In the genomic region with DNA sequence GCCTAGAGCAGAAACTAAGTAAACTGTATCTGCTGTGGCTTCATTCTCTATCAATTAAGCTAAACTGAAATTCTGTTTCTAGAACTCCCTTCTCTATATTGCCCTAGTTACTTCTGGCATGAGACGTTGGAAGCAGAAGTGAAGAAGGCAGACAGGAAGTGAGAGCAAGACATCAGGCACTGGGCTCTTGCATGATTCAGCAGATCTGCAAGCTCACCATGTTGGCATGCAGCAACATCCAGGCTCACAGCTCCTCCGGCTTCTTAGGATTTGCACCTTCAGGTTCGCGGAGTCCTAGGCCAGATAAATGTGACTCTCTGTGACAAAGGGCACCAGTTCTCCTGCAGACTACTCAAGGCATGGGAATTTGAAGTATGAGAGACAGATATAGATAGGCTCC, we compare ENCODE assay signal across 11 cellular contexts.
DNase-seq lines count a peak whose midpoint lies in the region; ATAC-seq, FAIRE-seq and TF ChIP-seq lines count a peak whose summit lies in the region.
"Had no signal": no experiment of that assay in that cellular context is flagged by ENCODE, and none has a peak within 500 bp of the region (broad histone marks: within the 10 kb centered on the region; RNA-seq: fewer than 3 reads in every experiment).

No MANE protein-coding gene starts in this region.

- H3K4me1 ChIP-seq in BLaER1 (peaks cover 5% of the 10 kb centered on the region), HepG2 (ENCODE audit: insufficient read depth, low read length) (no peaks in the 10 kb centered on the region)

- no peak overlapping the region for H2AFZ ChIP-seq in HepG2 (ENCODE audit: low read length)

- TF ChIP-seq POLR2A in HepG2 (IDR thresholded peaks at IDR 0.05; ENCODE audit: insufficient read depth in 1 of 2, low read depth in 2 of 2, low read length in 2 of 2) = no peak

- H3K9me3 ChIP-seq in BLaER1 (no peaks in the 10 kb centered on the region), HepG2 (ENCODE audit: low read length) (peaks cover 5% of the 10 kb centered on the region; the same call in 1 of the 2 replicates)

- ATAC-seq in HG03432 (IDR thresholded peaks at IDR 0.05; ENCODE audit: unreplicated experiment) = peak; percentile 79
- no peak for ATAC-seq in HepG2
- ATAC-seq in naive thymus-derived CD8-positive, alpha-beta T cell = no peak

- H3K9ac ChIP-seq in BLaER1 (no peak overlapping the region), HepG2 (ENCODE audit: insufficient read depth, low read depth, low read length) (no peak overlapping the region)

- CTCF ChIA-PET in HepG2 (lab: Yijun Ruan, JAX; ENCODE audit: low intra/inter-chr PET ratio, low total read pairs) = no interaction called here
- CTCF ChIA-PET in HEK293T (lab: Yijun Ruan, JAX) = no interaction called here

- TF ChIP-seq RAD21 in HepG2 (CRISPR knock-in tag; IDR thresholded peaks at IDR 0.05) = no peak

- no peak overlapping the region for H3K27ac Mint-ChIP-seq in naive thymus-derived CD8-positive, alpha-beta T cell
- H3K27ac Mint-ChIP-seq: brain had no signal

- H3K4me3 ChIP-seq in BLaER1 (no peak overlapping the region), HepG2 (replicated peaks in 1 of 3; ENCODE audit: insufficient read depth in 1 of 3, low read depth in 2 of 3, low read length in 3 of 3) (no peak overlapping the region)

- H3K4me1 Mint-ChIP-seq in naive thymus-derived CD8-positive, alpha-beta T cell = no peaks in the 10 kb centered on the region

- TF ChIP-seq EP300 in HepG2 (IDR thresholded peaks at IDR 0.05; ENCODE audit: low read depth in 2 of 2, low read length in 2 of 2) (no peak), HepG2 (CRISPR knock-in tag; IDR thresholded peaks at IDR 0.05; ENCODE audit: borderline replicate concordance) (no peak)

- H3K4me3 Mint-ChIP-seq in naive thymus-derived CD8-positive, alpha-beta T cell = no peak overlapping the region
- H3K4me3 Mint-ChIP-seq: brain had no signal

- POLR2A ChIA-PET in HepG2 (lab: Yijun Ruan, JAX) = no interaction called here
- POLR2A ChIA-PET in naive thymus-derived CD8-positive, alpha-beta T cell (lab: Charles Lee) = no interaction called here
- POLR2A ChIA-PET in HEK293T (lab: Yijun Ruan, JAX) = no interaction called here

- DNase-seq in UCSD-AML1 (lab: John Stamatoyannopoulos, UW; ENCODE audit: unreplicated experiment) (peak; percentile 11), HepG2 (ENCODE audit: low spot score) (no peak), NCI-H1694 (lab: John Stamatoyannopoulos, UW) (no peak), HEK293T (ENCODE audit: extremely low spot score) (no peak), NCI-H69 (lab: John Stamatoyannopoulos, UW) (no peak)
- DNase-seq in naive thymus-derived CD8-positive, alpha-beta T cell = no peak
- DNase-seq: activated CD8-positive, alpha-beta memory T cell treated with anti-CD3 and anti-CD28 coated beads for 24 hours; NK-92 treated with Interleukin-12 subunit alpha and Interleukin-12 subunit beta, amount 100 ng/mL, for 24 hours had no signal

- no peaks in the 10 kb centered on the region for H3K79me2 ChIP-seq in HepG2 (ENCODE audit: insufficient read depth, low read length)

- FAIRE-seq in HepG2 (lab: Jason Lieb, UNC) = no peak

- in situ Hi-C loops in HepG2 (cut with HindIII; ENCODE audit: extremely low pct_ligation_motif_present, low pct_unique_long_range_greater_than_20kb) = loop anchor here (25.0 kb wide), 1 partner anchor 101 kb away; no protein-coding TSS in a partner anchor

- H3K27ac ChIP-seq in BLaER1 = no peak overlapping the region
- H3K27ac ChIP-seq in HepG2 (ENCODE audit: extremely low read length, insufficient read depth, low read length) = no peak overlapping the region

- intact Hi-C loops in HepG2 (cut with micrococcal nuclease; ENCODE audit: unreplicated experiment) = no loop called here

- H3K4me2 ChIP-seq in BLaER1 (peak overlapping the region; percentile 10; the same call in 1 of the 2 replicates), HepG2 (ENCODE audit: low read depth, low read length) (no peak overlapping the region)

- peaks cover 0 to 29% (median 11%) of the 10 kb centered on the region in 9 donors for H3K9me3 Mint-ChIP-seq in naive thymus-derived CD8-positive, alpha-beta T cell

- no peaks in the 10 kb centered on the region for H3K27me3 ChIP-seq in BLaER1
- no peaks in the 10 kb centered on the region for H3K27me3 ChIP-seq in HepG2 (ENCODE audit: control insufficient read depth in 1 of 2, insufficient read depth in 2 of 2, low read length in 2 of 2)

- peaks cover 0 to 5% (median 0%) of the 10 kb centered on the region in 3 donors for H3K36me3 Mint-ChIP-seq in naive thymus-derived CD8-positive, alpha-beta T cell
- H3K36me3 Mint-ChIP-seq: brain had no signal

- no peaks in the 10 kb centered on the region for H3K36me3 ChIP-seq in BLaER1
- no peaks in the 10 kb centered on the region for H3K36me3 ChIP-seq in HepG2 (replicated peaks in 1 of 2; ENCODE audit: control insufficient read depth in 1 of 2, insufficient read depth in 2 of 2, low read length in 2 of 2)

- no peak for TF ChIP-seq CTCF in HepG2 (CRISPR knock-in tag; IDR thresholded peaks at IDR 0.05)

- no peaks in the 10 kb centered on the region for H3K27me3 Mint-ChIP-seq in naive thymus-derived CD8-positive, alpha-beta T cell
- H3K27me3 Mint-ChIP-seq: brain had no signal

- H4K20me1 ChIP-seq in BLaER1 = no peaks in the 10 kb centered on the region
- no peaks in the 10 kb centered on the region for H4K20me1 ChIP-seq in HepG2 (ENCODE audit: insufficient read depth, low read length)

- no TSS peak for BruUV-seq in HepG2 (replicated peaks; lab: Mats Ljungman, UMichigan)

- 31% methylated on average over 4 of the region's 4 CpGs for WGBS in HepG2 (ENCODE audit: low lambda C conversion rate)

TF ChIP-seq in HepG2, 621 proteins besides CTCF, POLR2A, EP300 and RAD21:
- TF ChIP-seq NFE2L2 (IDR thresholded peaks at IDR 0.05; ENCODE audit: low read length) (0 out of 2 replicates have a peak, but pooled peaks have one; percentile 30), TAF1 (CRISPR knock-in tag; IDR thresholded peaks at IDR 0.05) (no peak)

TF ChIP-seq in HEK293T, 16 proteins besides CTCF, POLR2A, EP300 and RAD21:
- no peak for TF ChIP-seq TARDBP (IDR thresholded peaks at IDR 0.05)
- TF ChIP-seq, protein P1, sequence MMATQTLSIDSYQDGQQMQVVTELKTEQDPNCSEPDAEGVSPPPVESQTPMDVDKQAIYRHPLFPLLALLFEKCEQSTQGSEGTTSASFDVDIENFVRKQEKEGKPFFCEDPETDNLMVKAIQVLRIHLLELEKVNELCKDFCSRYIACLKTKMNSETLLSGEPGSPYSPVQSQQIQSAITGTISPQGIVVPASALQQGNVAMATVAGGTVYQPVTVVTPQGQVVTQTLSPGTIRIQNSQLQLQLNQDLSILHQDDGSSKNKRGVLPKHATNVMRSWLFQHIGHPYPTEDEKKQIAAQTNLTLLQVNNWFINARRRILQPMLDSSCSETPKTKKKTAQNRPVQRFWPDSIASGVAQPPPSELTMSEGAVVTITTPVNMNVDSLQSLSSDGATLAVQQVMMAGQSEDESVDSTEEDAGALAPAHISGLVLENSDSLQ (IDR thresholded peaks at IDR 0.05) = no peak
- TF ChIP-seq ZNF384 (IDR thresholded peaks at IDR 0.05) = no peak
- no peak for TF ChIP-seq CTBP1 (IDR thresholded peaks at IDR 0.05; ENCODE audit: borderline replicate concordance)
- no peak for TF ChIP-seq NFRKB (IDR thresholded peaks at IDR 0.05)
- TF ChIP-seq HDGF (IDR thresholded peaks at IDR 0.05; ENCODE audit: borderline replicate concordance) = no peak
- no peak for TF ChIP-seq FOXM1 (IDR thresholded peaks at IDR 0.05; ENCODE audit: borderline replicate concordance)
- TF ChIP-seq SUZ12 (IDR thresholded peaks at IDR 0.05) = no peak
- TF ChIP-seq BHLHE40 (IDR thresholded peaks at IDR 0.05; ENCODE audit: borderline replicate concordance) = no peak
- TF ChIP-seq ELF4 (IDR thresholded peaks at IDR 0.05) = no peak
- TF ChIP-seq LEF1 (IDR thresholded peaks at IDR 0.05; ENCODE audit: borderline replicate concordance) = no peak
- TF ChIP-seq FOXA1 (IDR thresholded peaks at IDR 0.05) = no peak
- no peak for TF ChIP-seq SP1 (IDR thresholded peaks at IDR 0.05)
- no peak for TF ChIP-seq FOXK2 (IDR thresholded peaks at IDR 0.05)
- no peak for TF ChIP-seq L3MBTL2 (conservative IDR thresholded peaks at IDR 0.05)
- TF ChIP-seq ARNT (IDR thresholded peaks at IDR 0.05) = no peak
